Comparison of ENCODE assay signal across 9 cellular contexts in genomic region chr10:78277734-78278404, GRCh38.
DNase-seq lines count a peak whose midpoint lies in the region; ATAC-seq and TF ChIP-seq lines count a peak whose summit lies in the region.
"Had no signal": no experiment of that assay in that cellular context is flagged by ENCODE, and none has a peak within 500 bp of the region (broad histone marks: within the 10 kb centered on the region; RNA-seq: fewer than 3 reads in every experiment).

No MANE protein-coding gene starts in this region.

- intact Hi-C loops in body of pancreas (cut with DNase I): no loop called here
- intact Hi-C loops in left ventricle myocardium inferior (cut with micrococcal nuclease): no loop called here
- intact Hi-C loops in CD4-positive, alpha-beta T cell (cut with DNase I, micrococcal nuclease): no loop called here

- in situ Hi-C loops in ACHN (cut with HindIII; ENCODE audit: low pct_ligation_motif_present, low pct_unique_long_range_greater_than_20kb, low sequenced_read_pairs): no loop called here

- H3K9me3 ChIP-seq in body of pancreas (no peaks in the 10 kb centered on the region), left ventricle myocardium inferior (replicated peaks) (no peaks in the 10 kb centered on the region), skeletal muscle tissue (ENCODE audit: control insufficient read depth in 3 of 3, low read length in 3 of 3) (no peaks in the 10 kb centered on the region), SJCRH30 (replicated peaks) (no peaks in the 10 kb centered on the region)
- H3K9me3 ChIP-seq in CD4-positive, alpha-beta T cell (ENCODE audit: control insufficient read depth, low read length): no peaks in the 10 kb centered on the region

- H3K36me3 Mint-ChIP-seq in CD4-positive, alpha-beta T cell (ENCODE audit: low read depth): no peaks in the 10 kb centered on the region

- no peak overlapping the region for H3K4me3 ChIP-seq in HFF-Myc (replicated peaks; ENCODE audit: low read depth, low read length)
- no peak overlapping the region for H3K4me3 ChIP-seq in body of pancreas
- no peak overlapping the region for H3K4me3 ChIP-seq in left ventricle myocardium inferior
- H3K4me3 ChIP-seq in skeletal muscle tissue (ENCODE audit: low read length in 3 of 3): no peak overlapping the region
- H3K4me3 ChIP-seq in SJCRH30: no peak overlapping the region

- no peak overlapping the region for H3K27ac Mint-ChIP-seq in CD4-positive, alpha-beta T cell

- H3K27me3 Mint-ChIP-seq in CD4-positive, alpha-beta T cell: peaks cover 5% of the 10 kb centered on the region

- H3K27me3 ChIP-seq in body of pancreas (no peaks in the 10 kb centered on the region), left ventricle myocardium inferior (ENCODE audit: low read depth) (no peaks in the 10 kb centered on the region), skeletal muscle tissue (ENCODE audit: control insufficient read depth in 3 of 3, insufficient read depth in 3 of 3, low read length in 3 of 3) (no peaks in the 10 kb centered on the region), SJCRH30 (no peaks in the 10 kb centered on the region)
- peaks cover 9% of the 10 kb centered on the region for H3K27me3 ChIP-seq in CD4-positive, alpha-beta T cell (ENCODE audit: control insufficient read depth, insufficient read depth, low read length)

- 61 to 65% methylated on average over 11 to 14 of the region's 14 CpGs for WGBS in body of pancreas, 2 donors

- TF ChIP-seq POLR2A in body of pancreas (IDR thresholded peaks at IDR 0.05): no peak

- H3K27ac ChIP-seq in body of pancreas (no peak overlapping the region), left ventricle myocardium inferior (replicated peaks) (peak overlapping the region; percentile 80), skeletal muscle tissue (ENCODE audit: low read depth, low read length) (peak overlapping the region; percentile 49), SJCRH30 (no peak overlapping the region)
- no peak overlapping the region for H3K27ac ChIP-seq in CD4-positive, alpha-beta T cell (ENCODE audit: low read depth, low read length)
- H3K27ac ChIP-seq: epithelial cell of prostate had no signal

- no peaks in the 10 kb centered on the region for H3K4me1 Mint-ChIP-seq in CD4-positive, alpha-beta T cell (ENCODE audit: low read depth)

- no peak overlapping the region for H3K4me3 Mint-ChIP-seq in CD4-positive, alpha-beta T cell

- peak; percentile 21 for ATAC-seq in body of pancreas
- ATAC-seq in CD4-positive, alpha-beta T cell (ENCODE audit: poor library complexity): no peak

- CTCF ChIA-PET in CD4-positive, alpha-beta T cell (lab: Charles Lee): no interaction called here

- TF ChIP-seq CTCF in HFF-Myc (IDR thresholded peaks at IDR 0.05; ENCODE audit: low read depth, low read length, missing control alignments): no peak
- TF ChIP-seq CTCF in body of pancreas (IDR thresholded peaks at IDR 0.05): no peak
- no peak for TF ChIP-seq CTCF in left ventricle myocardium inferior (IDR thresholded peaks at IDR 0.05; ENCODE audit: borderline replicate concordance)
- TF ChIP-seq CTCF in CD4-positive, alpha-beta T cell (IDR thresholded peaks at IDR 0.05): no peak

- POLR2A ChIA-PET in CD4-positive, alpha-beta T cell (lab: Charles Lee): no interaction called here

- peak overlapping the region; percentile 14 to 55 (median 33) for H3K9ac ChIP-seq in skeletal muscle tissue (ENCODE audit: low read depth in 1 of 3, low read length in 3 of 3)

- DNase-seq in HFF-Myc (ENCODE audit: extremely low read depth, low read depth): peak; percentile 35
- DNase-seq in body of pancreas: peak in 2 of 4 donors; percentile 35 to 39
- DNase-seq in left ventricle myocardium inferior: peak; percentile 83
- no peak for DNase-seq in SJCRH30
- no peak for DNase-seq in ACHN
- no peak for DNase-seq in NCI-H128 (lab: John Stamatoyannopoulos, UW; ENCODE audit: unreplicated experiment)
- no peak for DNase-seq in CD4-positive, alpha-beta T cell

- H3K36me3 ChIP-seq in body of pancreas (replicated peaks in 1 of 2; ENCODE audit: insufficient read depth in 1 of 2, low read depth in 2 of 2): no peaks in the 10 kb centered on the region
- no peaks in the 10 kb centered on the region for H3K36me3 ChIP-seq in left ventricle myocardium inferior
- no peaks in the 10 kb centered on the region for H3K36me3 ChIP-seq in skeletal muscle tissue (ENCODE audit: control insufficient read depth in 3 of 3, insufficient read depth in 3 of 3, low read length in 3 of 3)
- no peaks in the 10 kb centered on the region for H3K36me3 ChIP-seq in SJCRH30

- H3K9me3 Mint-ChIP-seq in CD4-positive, alpha-beta T cell: no peaks in the 10 kb centered on the region

- H3K4me1 ChIP-seq in body of pancreas (no peaks in the 10 kb centered on the region), left ventricle myocardium inferior (peaks cover 11% of the 10 kb centered on the region), skeletal muscle tissue (ENCODE audit: control insufficient read depth in 3 of 3, insufficient read depth in 3 of 3, low read length in 3 of 3) (peaks cover 8 to 18% (median 15%) of the 10 kb centered on the region in 3 donors), SJCRH30 (no peaks in the 10 kb centered on the region)

Comparison
In these comparisons a context has a peak if more than half of its experiments do, and no peak if none do; other contexts are left out.
1. DNase-seq: peak in HFF-Myc (single experiment) and left ventricle myocardium inferior (single experiment); none in SJCRH30 (0 of 2), ACHN (single experiment), NCI-H128 (single experiment) and CD4-positive, alpha-beta T cell (0 of 10).
2. H3K27ac ChIP-seq: peak in left ventricle myocardium inferior (single experiment) and skeletal muscle tissue (single experiment); none in body of pancreas (0 of 4), SJCRH30 (single experiment) and CD4-positive, alpha-beta T cell (single experiment).